Comparison of ENCODE assay signal across 8 cellular contexts in the genomic region with DNA sequence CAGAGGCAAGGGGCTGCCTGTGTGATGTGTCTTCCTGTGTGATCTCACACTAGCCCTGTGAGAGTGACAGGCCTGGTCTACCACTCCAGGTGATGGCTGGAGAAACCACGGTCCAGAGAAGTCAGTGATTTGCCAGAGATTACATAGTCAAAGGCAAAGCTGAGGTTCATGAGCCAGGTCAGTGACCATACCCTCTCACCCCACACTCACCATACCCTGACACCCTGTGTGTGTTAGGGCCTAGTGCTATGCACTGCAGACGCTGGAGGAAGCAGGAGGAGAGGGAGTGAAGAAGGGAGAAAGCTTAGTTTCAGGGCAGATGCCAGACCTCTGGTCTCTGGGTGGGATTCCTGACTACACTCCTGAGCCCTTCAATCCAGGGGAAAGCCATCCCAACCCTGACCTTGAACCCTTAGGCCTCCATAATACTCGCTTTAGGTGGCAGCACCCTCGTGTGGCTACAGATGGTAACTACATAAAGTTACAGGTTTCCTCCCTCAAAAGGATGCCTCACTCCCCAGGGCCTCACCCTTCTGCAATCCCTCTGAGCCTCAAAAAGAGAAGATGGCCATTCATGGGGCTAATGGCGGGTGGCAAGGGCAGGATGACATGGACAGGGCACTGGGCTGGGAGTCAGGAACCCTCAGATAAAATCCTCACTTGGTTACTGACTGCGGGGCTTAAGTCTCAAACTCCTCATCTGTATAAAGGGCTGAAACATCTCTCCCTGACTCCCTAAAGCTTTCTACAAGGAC. TPM values are rescaled to one million over a fixed set of nuclear protein-coding genes. Genes with fewer than 3 reads are reported as not detected.
DNase-seq lines count a peak whose midpoint lies in the region; ATAC-seq and TF ChIP-seq lines count a peak whose summit lies in the region.

No MANE protein-coding gene starts in this region.

- peak; percentile 81 for TF ChIP-seq RAD21 in HCT116 (IDR thresholded peaks at IDR 0.05; ENCODE audit: low read depth)

- peaks cover 8% of the 10 kb centered on the region for H3K27me3 Mint-ChIP-seq in CD4-positive, CD25-positive, alpha-beta regulatory T cell
- no peaks in the 10 kb centered on the region for H3K27me3 Mint-ChIP-seq in activated T-helper 17 cell treated with anti-CD3 and anti-CD28 coated beads, Interleukin-2, amount 50 U/mL, for 72 hours
- H3K27me3 Mint-ChIP-seq in glutamatergic neuron (ENCODE audit: unreplicated experiment) = peaks cover 7% of the 10 kb centered on the region

- no peaks in the 10 kb centered on the region for H3K9me2 ChIP-seq in HCT116 (ENCODE audit: insufficient read depth)
- no peaks in the 10 kb centered on the region for H3K9me2 ChIP-seq in PC-9 (ENCODE audit: insufficient read depth)

- H2AFZ ChIP-seq in HCT116 (ENCODE audit: low read depth, low read length, poor library complexity, severe bottlenecking) = no peak overlapping the region
- H2AFZ ChIP-seq in PC-9 = no peak overlapping the region

- no peak for TF ChIP-seq POLR2A in HCT116 (IDR thresholded peaks at IDR 0.05; ENCODE audit: borderline replicate concordance, extremely low read depth, insufficient read depth, insufficient read length)

- RAD21 ChIA-PET in HCT116 (lab: Charles Lee; ENCODE audit: low non-redundant PET in 1 of 2, low total read pairs in 2 of 2, uncharacterized antibody in 2 of 2, unreplicated experiment in 2 of 2) = interaction anchor here in 1 of 2 experiments (1.1 kb wide), 1 partner anchor 211 kb away, joined by 3 read pairs; no protein-coding TSS in a partner anchor

- H3K4me2 ChIP-seq in HCT116 (ENCODE audit: low read length) (no peak overlapping the region), PC-9 (no peak overlapping the region)

- peaks cover 3% of the 10 kb centered on the region; the same call in 1 of the 2 replicates for H3K79me2 ChIP-seq in HCT116 (ENCODE audit: insufficient read depth, low read length)
- no peaks in the 10 kb centered on the region for H3K79me2 ChIP-seq in PC-9 (ENCODE audit: low read depth)

- BruUV-seq in HCT116 (replicated peaks; lab: Mats Ljungman, UMichigan) (TSS peak; percentile 26), PC-9 (replicated peaks; lab: Mats Ljungman, UMichigan) (TSS peak; percentile 19)

- H3K4me1 ChIP-seq in CD4-positive, CD25-positive, alpha-beta regulatory T cell (ENCODE audit: control insufficient read depth, insufficient read depth, low read length, poor library complexity, severe bottlenecking) = no peaks in the 10 kb centered on the region
- H3K4me1 ChIP-seq in HCT116 (ENCODE audit: control insufficient read depth in 1 of 2, insufficient read depth in 2 of 2, low read length in 2 of 2) (peaks cover 0 to 8% of the 10 kb centered on the region in 2 experiments; a peak in 1 of 4 replicates), PC-9 (replicated peaks; ENCODE audit: insufficient read depth) (no peaks in the 10 kb centered on the region)

- H3K36me3 Mint-ChIP-seq in CD4-positive, CD25-positive, alpha-beta regulatory T cell = peaks cover 12% of the 10 kb centered on the region
- H3K36me3 Mint-ChIP-seq in activated T-helper 17 cell treated with anti-CD3 and anti-CD28 coated beads, Interleukin-2, amount 50 U/mL, for 72 hours (ENCODE audit: low read depth) = peaks cover 39% of the 10 kb centered on the region
- H3K36me3 Mint-ChIP-seq in glutamatergic neuron (ENCODE audit: unreplicated experiment) = no peaks in the 10 kb centered on the region

- H3K9me3 Mint-ChIP-seq in CD4-positive, CD25-positive, alpha-beta regulatory T cell = peaks cover 0 to 2% (median 0%) of the 10 kb centered on the region in 7 donors
- H3K9me3 Mint-ChIP-seq in activated T-helper 17 cell treated with anti-CD3 and anti-CD28 coated beads, Interleukin-2, amount 50 U/mL, for 72 hours = no peaks in the 10 kb centered on the region
- peaks cover 3% of the 10 kb centered on the region for H3K9me3 Mint-ChIP-seq in glutamatergic neuron (ENCODE audit: unreplicated experiment)

- POLR2A ChIA-PET in HCT116 (lab: Charles Lee) (no interaction called here), PC-9 (lab: Charles Lee; ENCODE audit: unreplicated experiment) (interaction anchor here (0.6 kb wide), 1 partner anchor 75 kb away, joined by 7 read pairs; no protein-coding TSS in a partner anchor)

- H3K4me3 ChIP-seq in CD4-positive, CD25-positive, alpha-beta regulatory T cell (ENCODE audit: low read depth, low read length) = no peak overlapping the region
- no peak overlapping the region for H3K4me3 ChIP-seq in HCT116 (replicated peaks in 1 of 2; ENCODE audit: low read depth in 1 of 2, low read length in 2 of 2)
- H3K4me3 ChIP-seq in PC-9 = no peak overlapping the region

- CTCF ChIA-PET in HCT116 (lab: Charles Lee) (interaction anchor here (1.1 to 1.9 kb wide), 5 partner anchors 9 to 211 kb away, joined by 4 to 13 read pairs (median 7); no protein-coding TSS in a partner anchor), PC-9 (lab: Charles Lee) (interaction anchor here (0.5 to 1.0 kb wide), 6 partner anchors 10 to 150 kb away, joined by 3 to 8 read pairs (median 4); no protein-coding TSS in a partner anchor)

- H3K27me3 ChIP-seq in CD4-positive, CD25-positive, alpha-beta regulatory T cell (ENCODE audit: control insufficient read depth, insufficient read depth, low read length) = no peaks in the 10 kb centered on the region
- no peaks in the 10 kb centered on the region for H3K27me3 ChIP-seq in HCT116 (ENCODE audit: insufficient read depth, low read length)
- H3K27me3 ChIP-seq in PC-9 (ENCODE audit: insufficient read depth, low read depth) = no peaks in the 10 kb centered on the region

- DNase-seq in CD4-positive, CD25-positive, alpha-beta regulatory T cell = peak in 2 of 3 donors; percentile 49 to 54
- DNase-seq in HCT116 (ENCODE audit: low read depth, low spot score) = no peak
- peak in 1 of 2 experiments; percentile 37 for DNase-seq in PC-9
- peak; percentile 72 for DNase-seq in glutamatergic neuron
- peak; percentile 71 for DNase-seq in retina
- no peak for DNase-seq in DMS79 (lab: John Stamatoyannopoulos, UW)

- H3K4me1 Mint-ChIP-seq in CD4-positive, CD25-positive, alpha-beta regulatory T cell = peaks cover 0 to 4% (median 2%) of the 10 kb centered on the region in 4 donors
- H3K4me1 Mint-ChIP-seq in activated T-helper 17 cell treated with anti-CD3 and anti-CD28 coated beads, Interleukin-2, amount 50 U/mL, for 72 hours = no peaks in the 10 kb centered on the region
- peaks cover 20% of the 10 kb centered on the region for H3K4me1 Mint-ChIP-seq in glutamatergic neuron (ENCODE audit: low read depth, unreplicated experiment)

- peaks cover 21% of the 10 kb centered on the region for H3K36me3 ChIP-seq in CD4-positive, CD25-positive, alpha-beta regulatory T cell (ENCODE audit: control insufficient read depth, insufficient read depth, low read length)
- peaks cover 4 to 16% of the 10 kb centered on the region in 2 experiments; a peak in 2 of 4 replicates for H3K36me3 ChIP-seq in HCT116 (ENCODE audit: control insufficient read depth in 1 of 2, insufficient read depth in 2 of 2, low read length in 2 of 2)
- H3K36me3 ChIP-seq in PC-9 (ENCODE audit: low read depth) = no peaks in the 10 kb centered on the region

- H3K9me3 ChIP-seq in CD4-positive, CD25-positive, alpha-beta regulatory T cell (ENCODE audit: control insufficient read depth in 2 of 2, low read length in 2 of 2) = no peaks in the 10 kb centered on the region
- no peaks in the 10 kb centered on the region for H3K9me3 ChIP-seq in HCT116 (ENCODE audit: control insufficient read depth in 1 of 2, insufficient read depth in 1 of 2, low read depth in 1 of 2, low read length in 2 of 2)
- H3K9me3 ChIP-seq in PC-9 (ENCODE audit: insufficient read depth, low read depth) = no peaks in the 10 kb centered on the region

- H3K4me3 Mint-ChIP-seq in CD4-positive, CD25-positive, alpha-beta regulatory T cell = peak overlapping the region in 1 of 4 donors; percentile 3
- H3K4me3 Mint-ChIP-seq in activated T-helper 17 cell treated with anti-CD3 and anti-CD28 coated beads, Interleukin-2, amount 50 U/mL, for 72 hours = no peak overlapping the region
- H3K4me3 Mint-ChIP-seq in glutamatergic neuron (ENCODE audit: unreplicated experiment) = no peak overlapping the region

- peak; percentile 54 to 61 for ATAC-seq in CD4-positive, CD25-positive, alpha-beta regulatory T cell (ENCODE audit: low read depth in 2 of 2)
- ATAC-seq in HCT116 (peak; percentile 81), GM18909 (IDR thresholded peaks at IDR 0.05; ENCODE audit: poor library complexity, unreplicated experiment) (no peak)
- peak; percentile 72 for ATAC-seq in activated T-helper 17 cell treated with anti-CD3 and anti-CD28 coated beads, Interleukin-2, amount 50 U/mL, for 72 hours (replicated peaks)

- H3K27ac Mint-ChIP-seq in CD4-positive, CD25-positive, alpha-beta regulatory T cell = peak overlapping the region in 2 of 3 donors; percentile 9 to 24
- peak overlapping the region; percentile 15 for H3K27ac Mint-ChIP-seq in activated T-helper 17 cell treated with anti-CD3 and anti-CD28 coated beads, Interleukin-2, amount 50 U/mL, for 72 hours
- no peak overlapping the region for H3K27ac Mint-ChIP-seq in glutamatergic neuron (ENCODE audit: unreplicated experiment)

- peaks cover 14% of the 10 kb centered on the region; the same call in 1 of the 2 replicates for H3F3A ChIP-seq in PC-9 (ENCODE audit: insufficient read depth, low read depth)

- intact Hi-C loops in HCT116 (cut with micrococcal nuclease) (loop anchor here (1.0 to 5.0 kb wide), 2 partner anchors 128 to 147 kb away; no protein-coding TSS in a partner anchor), PC-9 (cut with micrococcal nuclease; ENCODE audit: unreplicated experiment) (loop anchor here (5.0 kb wide), 2 partner anchors 127 to 147 kb away; no protein-coding TSS in a partner anchor)

- TF ChIP-seq CTCF in HCT116 (IDR thresholded peaks at IDR 0.05 in 2 of 3, conservative IDR thresholded peaks at IDR 0.05 in 1 of 3; ENCODE audit: borderline replicate concordance in 1 of 3, insufficient read depth in 1 of 3, low read depth in 2 of 3, low read length in 2 of 3) = peak; percentile 66 to 81 (median 72); a peak in 5 of 6 replicates
- peak; percentile 82 for TF ChIP-seq CTCF in PC-9 (conservative IDR thresholded peaks at IDR 0.05)
- peak; percentile 83 for TF ChIP-seq CTCF in glutamatergic neuron (IDR thresholded peaks at IDR 0.05; ENCODE audit: partially characterized antibody, unreplicated experiment)

- no peak overlapping the region for H3K9ac ChIP-seq in HCT116 (ENCODE audit: low read length)

- H4K20me1 ChIP-seq in HCT116 (ENCODE audit: insufficient read depth) = no peaks in the 10 kb centered on the region
- H4K20me1 ChIP-seq in PC-9 (ENCODE audit: insufficient read depth) = no peaks in the 10 kb centered on the region

- H3K27ac ChIP-seq in CD4-positive, CD25-positive, alpha-beta regulatory T cell (ENCODE audit: insufficient read depth, low read length, poor library complexity, severe bottlenecking) = no peak overlapping the region
- H3K27ac ChIP-seq in HCT116 (ENCODE audit: low read depth, low read length) (no peak overlapping the region), PC-9 (no peak overlapping the region)

RNA-seq across cellular contexts. Expression of gene SDC3, which starts 20.8 kb away (rescaled TPM):
- 0.12 TPM for total RNA-seq in CD4-positive, CD25-positive, alpha-beta regulatory T cell
- not detected for polyA plus RNA-seq in CD4-positive, CD25-positive, alpha-beta regulatory T cell
- 40.1 TPM for total RNA-seq in HCT116 (2021; ENCODE audit: unreplicated experiment)
- polyA plus RNA-seq in HCT116 (2012) = 25.0 and 27.1 TPM in 2 replicates
- 33.7 and 37.4 TPM in 2 replicates for total RNA-seq in PC-9 (2021)
- under 1 TPM in 1 of 2 donors, not detected in 1; 0.11 TPM for total RNA-seq in activated T-helper 17 cell treated with anti-CD3 and anti-CD28 coated beads, Interleukin-2, amount 50 U/mL, for 72 hours
- 41.7 TPM for total RNA-seq in glutamatergic neuron (ENCODE audit: unreplicated experiment)

Comparison
In these comparisons a context has a peak if more than half of its experiments do, and no peak if none do; other contexts are left out.
1. DNase-seq: peak in CD4-positive, CD25-positive, alpha-beta regulatory T cell (2 of 3), glutamatergic neuron (single experiment) and retina (single experiment); none in HCT116 (single experiment) and DMS79 (single experiment).
2. RNA of gene SDC3, which starts 20.8 kb away (total RNA-seq): 41.7 TPM in glutamatergic neuron (single experiment), 40.1 TPM in HCT116 (single experiment) and 33.7 to 37.4 TPM in PC-9; 0.12 TPM in CD4-positive, CD25-positive, alpha-beta regulatory T cell (single experiment) and 0.11 TPM in activated T-helper 17 cell treated with anti-CD3 and anti-CD28 coated beads, Interleukin-2, amount 50 U/mL, for 72 hours; every median in the first group is over 10 times any median in the second.
3. Peak in every context shown above with its lines, with median percentiles within 50 percentile points of each other: CTCF ChIP-seq.